In the genomic region with DNA sequence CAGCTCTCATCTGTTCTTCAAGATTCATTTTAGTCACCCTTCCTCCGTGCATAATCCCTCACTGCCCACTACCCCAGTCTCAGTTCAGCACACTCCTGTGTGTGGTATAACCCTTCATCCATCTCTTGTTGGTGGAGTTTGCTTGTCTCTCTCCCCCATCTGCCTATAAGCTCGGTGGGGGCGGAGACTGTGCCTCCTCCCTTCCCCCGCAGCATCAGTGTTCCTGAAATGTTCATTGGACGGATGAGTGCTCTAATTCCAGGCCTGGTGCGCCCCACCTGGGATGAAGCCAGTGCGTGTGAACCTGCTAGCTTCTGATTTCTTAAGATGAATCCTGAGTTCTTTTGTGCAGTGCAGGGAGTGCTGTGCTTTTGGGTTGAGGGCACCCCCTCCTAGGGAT, we compare ENCODE assay signal across 14 cellular contexts.
A peak's percentile ranks its signal among the peaks of the same experiment; 100 is the strongest.
DNase-seq lines count a peak whose midpoint lies in the region; ATAC-seq and TF ChIP-seq lines count a peak whose summit lies in the region.
"Had no signal": no experiment of that assay in that cellular context is flagged by ENCODE, and none has a peak within 500 bp of the region (broad histone marks: within the 10 kb centered on the region; RNA-seq: fewer than 3 reads in every experiment).

No MANE protein-coding gene starts in this region.

- H3K4me3 Mint-ChIP-seq in GM23338 (no peak overlapping the region; the same call in 2 of the 3 replicates), endothelial cell (ENCODE audit: unreplicated experiment) (peak overlapping the region; percentile 18)
- H3K4me3 Mint-ChIP-seq: CD4-positive, CD25-positive, alpha-beta regulatory T cell; CD8-positive, alpha-beta memory T cell had no signal

- H3F3A ChIP-seq in GM23338 (replicated peaks; ENCODE audit: low read depth): no peaks in the 10 kb centered on the region

- H3K9me3 Mint-ChIP-seq in GM23338 (peaks cover 6% of the 10 kb centered on the region), endothelial cell (ENCODE audit: unreplicated experiment) (no peaks in the 10 kb centered on the region)

- H3K36me3 Mint-ChIP-seq in GM23338 (ENCODE audit: low read depth) (peaks cover 5% of the 10 kb centered on the region; the same call in 2 of the 3 replicates), endothelial cell (ENCODE audit: low read depth, unreplicated experiment) (no peaks in the 10 kb centered on the region)
- H3K36me3 Mint-ChIP-seq: CD4-positive, CD25-positive, alpha-beta regulatory T cell; CD8-positive, alpha-beta memory T cell had no signal

- H3K27me3 ChIP-seq in GM23338 (ENCODE audit: insufficient read depth): no peaks in the 10 kb centered on the region
- H3K27me3 ChIP-seq: BE2C had no signal

- no peak overlapping the region for H3K4me3 ChIP-seq in GM23338
- H3K4me3 ChIP-seq: K562 had no signal

- no peak; the same call in 2 of the 3 replicates for ATAC-seq in GM23338
- ATAC-seq in GM21381 (IDR thresholded peaks at IDR 0.05; ENCODE audit: unreplicated experiment): no peak
- ATAC-seq in GM19463 (IDR thresholded peaks at IDR 0.05; ENCODE audit: unreplicated experiment): no peak
- ATAC-seq: K562 had no signal

- DNase-seq in GM23338 (ENCODE audit: low spot score): peak; percentile 52
- DNase-seq in NCI-H82 treated with DMSO at 0.1 percent for 48 hours (lab: John Stamatoyannopoulos, UW; ENCODE audit: unreplicated experiment): peak; percentile 21
- DNase-seq in endothelial cell (ENCODE audit: low spot score): no peak
- no peak for DNase-seq in globus pallidus (ENCODE audit: low spot score)
- DNase-seq: BE2C; C1 segment of cervical spinal cord; CD4-positive, CD25-positive, alpha-beta regulatory T cell; CD8-positive, alpha-beta memory T cell; COR-L47; HCEC 1CT; IMR-90 had no signal

- H3K27ac Mint-ChIP-seq in GM23338: no peak overlapping the region
- peak overlapping the region; percentile 96 for H3K27ac Mint-ChIP-seq in endothelial cell (ENCODE audit: unreplicated experiment)
- H3K27ac Mint-ChIP-seq: CD4-positive, CD25-positive, alpha-beta regulatory T cell; CD8-positive, alpha-beta memory T cell had no signal

- H2AFZ ChIP-seq in GM23338: no peak overlapping the region

- no peaks in the 10 kb centered on the region for H3K36me3 ChIP-seq in GM23338 (ENCODE audit: insufficient read depth)
- H3K36me3 ChIP-seq: BE2C had no signal

- H4K20me1 ChIP-seq in GM23338 (replicated peaks; ENCODE audit: insufficient read depth): no peaks in the 10 kb centered on the region; the same call in 1 of the 2 replicates

- peaks cover 57% of the 10 kb centered on the region for H3K4me1 Mint-ChIP-seq in GM23338
- H3K4me1 Mint-ChIP-seq in endothelial cell (ENCODE audit: unreplicated experiment): peaks cover 60% of the 10 kb centered on the region

- H3K79me2 ChIP-seq in GM23338 (replicated peaks; ENCODE audit: insufficient read depth): no peaks in the 10 kb centered on the region

- TF ChIP-seq CTCF in GM23338 (conservative IDR thresholded peaks at IDR 0.05; ENCODE audit: low read depth in 2 of 2) (0 out of 4 replicates have a peak, but pooled peaks of 1 of the 2 experiments have one; percentile 9), endothelial cell (IDR thresholded peaks at IDR 0.05; ENCODE audit: unreplicated experiment) (no peak)

- peaks cover 12% of the 10 kb centered on the region for H3K27me3 Mint-ChIP-seq in GM23338 (ENCODE audit: insufficient read depth, low read depth, poor library complexity)
- peaks cover 7% of the 10 kb centered on the region for H3K27me3 Mint-ChIP-seq in endothelial cell (ENCODE audit: unreplicated experiment)

- H3K4me2 ChIP-seq in GM23338: no peak overlapping the region

- H3K9me2 ChIP-seq in GM23338 (ENCODE audit: insufficient read depth): no peaks in the 10 kb centered on the region

- H3K27ac ChIP-seq in GM23338 (ENCODE audit: low read depth): no peak overlapping the region

- peaks cover 36% of the 10 kb centered on the region for H3K4me1 ChIP-seq in GM23338 (ENCODE audit: insufficient read depth)
- H3K4me1 ChIP-seq: BE2C had no signal

TF ChIP-seq in GM23338, 12 proteins besides CTCF, POLR2A, EP300 and RAD21 (continues in another document):
- TF ChIP-seq, protein P1, sequence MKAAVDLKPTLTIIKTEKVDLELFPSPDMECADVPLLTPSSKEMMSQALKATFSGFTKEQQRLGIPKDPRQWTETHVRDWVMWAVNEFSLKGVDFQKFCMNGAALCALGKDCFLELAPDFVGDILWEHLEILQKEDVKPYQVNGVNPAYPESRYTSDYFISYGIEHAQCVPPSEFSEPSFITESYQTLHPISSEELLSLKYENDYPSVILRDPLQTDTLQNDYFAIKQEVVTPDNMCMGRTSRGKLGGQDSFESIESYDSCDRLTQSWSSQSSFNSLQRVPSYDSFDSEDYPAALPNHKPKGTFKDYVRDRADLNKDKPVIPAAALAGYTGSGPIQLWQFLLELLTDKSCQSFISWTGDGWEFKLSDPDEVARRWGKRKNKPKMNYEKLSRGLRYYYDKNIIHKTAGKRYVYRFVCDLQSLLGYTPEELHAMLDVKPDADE (IDR thresholded peaks at IDR 0.05): no peak
- TF ChIP-seq ZNF331 (CRISPR knock-in tag; IDR thresholded peaks at IDR 0.05; ENCODE audit: low read depth): no peak
- no peak for TF ChIP-seq ZNF462 (CRISPR knock-in tag; IDR thresholded peaks at IDR 0.05)
- no peak for TF ChIP-seq JUNB (IDR thresholded peaks at IDR 0.05; ENCODE audit: unreplicated experiment)
- TF ChIP-seq NANOG (IDR thresholded peaks at IDR 0.05; ENCODE audit: borderline replicate concordance): no peak
- no peak for TF ChIP-seq CREB1 (CRISPR knock-in tag; IDR thresholded peaks at IDR 0.05; ENCODE audit: low read depth)
- TF ChIP-seq POLR2AphosphoS5 (IDR thresholded peaks at IDR 0.05; ENCODE audit: low read depth): no peak
- no peak for TF ChIP-seq STAT1 (IDR thresholded peaks at IDR 0.05; ENCODE audit: unreplicated experiment)

Comparison
In these comparisons a context has a peak if more than half of its experiments do, and no peak if none do; other contexts are left out.
1. DNase-seq: peak in GM23338 (single experiment) and NCI-H82 treated with DMSO at 0.1 percent for 48 hours (single experiment); none in endothelial cell (single experiment) and globus pallidus (single experiment).